8 cellular contexts compared by ENCODE assay signal in genomic region chr12:1591029-1591428, GRCh38. TPM values are rescaled to one million over a fixed set of nuclear protein-coding genes. Genes with fewer than 3 reads are reported as not detected.
A peak's percentile ranks its signal among the peaks of the same experiment; 100 is the strongest.
DNase-seq lines count a peak whose midpoint lies in the region; ATAC-seq and TF ChIP-seq lines count a peak whose summit lies in the region.

No MANE protein-coding gene starts in this region.

- H3K4me1 Mint-ChIP-seq in MCF 10A (ENCODE audit: insufficient read depth, unreplicated experiment), result peaks cover 49% of the 10 kb centered on the region

- peaks cover 17% of the 10 kb centered on the region for H3K36me3 Mint-ChIP-seq in MCF 10A (ENCODE audit: insufficient read depth, unreplicated experiment)

- POLR2A ChIA-PET in MCF 10A (lab: Yijun Ruan, JAX), result interaction anchor here (1.2 to 4.8 kb wide), 5 partner anchors 9 to 474 kb away, joined by 4 to 59 read pairs (median 14); no protein-coding TSS in a partner anchor

- intact Hi-C loops in MCF 10A (cut with micrococcal nuclease), result loop anchor here (5.0 kb wide), 1 partner anchor 839 kb away; the partner anchor contains the start of gene WNK1

- H3K9me3 Mint-ChIP-seq in MCF 10A (ENCODE audit: unreplicated experiment), result no peaks in the 10 kb centered on the region

- peak overlapping the region; percentile 91 for H3K27ac Mint-ChIP-seq in MCF 10A (ENCODE audit: low read depth, unreplicated experiment)

- CTCF ChIA-PET in MCF 10A (lab: Yijun Ruan, JAX), result interaction anchor here (8.2 kb wide), 1 partner anchor 474 kb away, joined by 66 read pairs; no protein-coding TSS in a partner anchor

- DNase-seq in G401 (ENCODE audit: low spot score) (peak; percentile 44), NCI-H510A (lab: John Stamatoyannopoulos, UW) (peak; percentile 14), MCF 10A (ENCODE audit: unreplicated experiment) (peak; percentile 76), mucosa of gallbladder (ENCODE audit: low spot score) (peak; percentile 22), cortex of kidney (lab: John Stamatoyannopoulos, UW) (no peak), SHP77 treated with DMSO at 0.1 percent for 48 hours (lab: John Stamatoyannopoulos, UW) (no peak), left lobe of liver (ENCODE audit: low spot score) (no peak)

- no peaks in the 10 kb centered on the region for H3K27me3 Mint-ChIP-seq in MCF 10A (ENCODE audit: insufficient read depth, unreplicated experiment)

- ATAC-seq in GM18870 (IDR thresholded peaks at IDR 0.05; ENCODE audit: unreplicated experiment), result no peak
- ATAC-seq in left lobe of liver, result no peak

- no TSS peak for BruUV-seq in MCF 10A (replicated peaks; lab: Mats Ljungman, UMichigan)

- peak; percentile 13 for TF ChIP-seq CTCF in MCF 10A (IDR thresholded peaks at IDR 0.05; ENCODE audit: unreplicated experiment)

- H3K4me3 Mint-ChIP-seq in MCF 10A (ENCODE audit: unreplicated experiment), result peak overlapping the region; percentile 81

- in situ Hi-C loops in G401 (cut with HindIII; ENCODE audit: low sequenced_read_pairs), result no loop called here

RNA-seq across cellular contexts. Expression of gene FBXL14, which starts 3.4 kb away (rescaled TPM):
- 21.5 and 22.3 TPM in 2 replicates for total RNA-seq in G401 (2014; rRNA removed; shearing (Covaris generic))
- total RNA-seq in MCF 10A (2022) (9.4 and 10.1 TPM in 2 replicates), mucosa of gallbladder (23.3 TPM), left lobe of liver (7.3 TPM)

RNA-seq across cellular contexts. Expression of gene WNT5B, which starts 38.0 kb away (rescaled TPM):
- 8.0 and 13.5 TPM in 2 replicates for total RNA-seq in G401 (2014; rRNA removed; shearing (Covaris generic))
- total RNA-seq in MCF 10A (2022), result 0.21 and 0.44 TPM in 2 replicates
- 7.3 TPM for total RNA-seq in mucosa of gallbladder
- total RNA-seq in left lobe of liver, result 4.2 TPM

Comparison
In these comparisons a context has a peak if more than half of its experiments do, and no peak if none do; other contexts are left out.
1. DNase-seq: peak in G401 (single experiment), NCI-H510A (single experiment), MCF 10A (single experiment) and mucosa of gallbladder (single experiment); none in cortex of kidney (single experiment), SHP77 treated with DMSO at 0.1 percent for 48 hours (single experiment) and left lobe of liver (single experiment).